ENCODE assay signal across 1 cellular context in the genomic region with DNA sequence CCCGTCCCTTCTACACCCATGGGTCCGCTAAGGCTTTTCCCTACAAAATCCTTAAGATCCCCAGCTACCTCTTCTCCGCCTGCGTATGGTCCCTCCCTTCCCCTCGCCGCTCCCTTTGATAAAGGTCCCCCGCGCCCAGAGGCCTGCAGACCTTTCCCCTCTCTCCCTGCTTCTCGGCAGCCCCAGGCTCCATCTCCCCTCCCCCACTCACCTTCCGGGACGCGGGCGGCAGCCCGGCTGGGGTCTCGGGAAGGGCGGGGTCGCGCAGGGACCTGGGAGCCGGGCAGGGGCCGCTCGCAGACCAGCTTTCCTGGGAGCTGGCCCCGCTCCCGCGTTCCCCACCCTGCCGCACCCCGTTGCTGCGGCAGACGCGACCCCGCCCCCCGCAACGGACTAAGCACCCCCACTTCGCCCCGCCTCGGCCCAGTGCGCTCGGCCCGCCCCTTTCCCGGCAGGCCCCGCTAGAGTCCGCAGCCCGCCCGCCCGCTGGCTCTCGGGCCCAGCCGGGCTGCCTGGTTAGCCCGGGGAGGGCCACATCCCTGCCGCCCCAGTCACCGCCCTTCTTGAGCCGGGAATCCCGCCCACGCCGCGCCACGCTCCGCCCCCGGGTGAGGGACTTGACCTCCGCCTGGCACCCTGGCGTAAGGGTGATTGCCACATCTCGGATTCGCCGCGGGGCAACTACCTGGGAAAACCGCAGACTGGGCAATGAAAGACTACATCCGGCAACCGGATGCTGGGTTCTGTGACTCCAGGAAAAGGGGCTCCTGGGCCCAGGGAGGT.
TF ChIP-seq lines count a peak whose summit lies in the region.

TSS of gene FLOT1 (minus strand) at position 372 of the 783 bp plus-strand sequence. CDS start 498 bp downstream, outside the sequence.

TF ChIP-seq in HepG2, 621 proteins besides CTCF, POLR2A, EP300 and RAD21 (continued from another document and continues in another):
- TF ChIP-seq, protein P1, sequence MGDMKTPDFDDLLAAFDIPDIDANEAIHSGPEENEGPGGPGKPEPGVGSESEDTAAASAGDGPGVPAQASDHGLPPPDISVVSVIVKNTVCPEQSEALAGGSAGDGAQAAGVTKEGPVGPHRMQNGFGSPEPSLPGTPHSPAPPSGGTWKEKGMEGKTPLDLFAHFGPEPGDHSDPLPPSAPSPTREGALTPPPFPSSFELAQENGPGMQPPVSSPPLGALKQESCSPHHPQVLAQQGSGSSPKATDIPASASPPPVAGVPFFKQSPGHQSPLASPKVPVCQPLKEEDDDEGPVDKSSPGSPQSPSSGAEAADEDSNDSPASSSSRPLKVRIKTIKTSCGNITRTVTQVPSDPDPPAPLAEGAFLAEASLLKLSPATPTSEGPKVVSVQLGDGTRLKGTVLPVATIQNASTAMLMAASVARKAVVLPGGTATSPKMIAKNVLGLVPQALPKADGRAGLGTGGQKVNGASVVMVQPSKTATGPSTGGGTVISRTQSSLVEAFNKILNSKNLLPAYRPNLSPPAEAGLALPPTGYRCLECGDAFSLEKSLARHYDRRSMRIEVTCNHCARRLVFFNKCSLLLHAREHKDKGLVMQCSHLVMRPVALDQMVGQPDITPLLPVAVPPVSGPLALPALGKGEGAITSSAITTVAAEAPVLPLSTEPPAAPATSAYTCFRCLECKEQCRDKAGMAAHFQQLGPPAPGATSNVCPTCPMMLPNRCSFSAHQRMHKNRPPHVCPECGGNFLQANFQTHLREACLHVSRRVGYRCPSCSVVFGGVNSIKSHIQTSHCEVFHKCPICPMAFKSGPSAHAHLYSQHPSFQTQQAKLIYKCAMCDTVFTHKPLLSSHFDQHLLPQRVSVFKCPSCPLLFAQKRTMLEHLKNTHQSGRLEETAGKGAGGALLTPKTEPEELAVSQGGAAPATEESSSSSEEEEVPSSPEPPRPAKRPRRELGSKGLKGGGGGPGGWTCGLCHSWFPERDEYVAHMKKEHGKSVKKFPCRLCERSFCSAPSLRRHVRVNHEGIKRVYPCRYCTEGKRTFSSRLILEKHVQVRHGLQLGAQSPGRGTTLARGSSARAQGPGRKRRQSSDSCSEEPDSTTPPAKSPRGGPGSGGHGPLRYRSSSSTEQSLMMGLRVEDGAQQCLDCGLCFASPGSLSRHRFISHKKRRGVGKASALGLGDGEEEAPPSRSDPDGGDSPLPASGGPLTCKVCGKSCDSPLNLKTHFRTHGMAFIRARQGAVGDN (CRISPR knock-in tag; IDR thresholded peaks at IDR 0.05) = peak; percentile 96
- TF ChIP-seq SMC3 (IDR thresholded peaks at IDR 0.05; ENCODE audit: low read length) (peak; percentile 2; the same call in 1 of the 2 replicates), ZNF879 (CRISPR knock-in tag; IDR thresholded peaks at IDR 0.05) (peak; percentile 83; the same call in 1 of the 2 replicates), KLF16 (CRISPR knock-in tag; IDR thresholded peaks at IDR 0.05) (peak; percentile 21 to 85; a peak in 2 of 4 replicates), ZNF839 (CRISPR knock-in tag; IDR thresholded peaks at IDR 0.05; ENCODE audit: borderline replicate concordance) (0 out of 2 replicates have a peak, but pooled peaks have one; percentile 21), REL (CRISPR knock-in tag; conservative IDR thresholded peaks at IDR 0.05) (peak; percentile 100), ZNF616 (CRISPR knock-in tag; IDR thresholded peaks at IDR 0.05; ENCODE audit: low read depth) (peak; percentile 82), ZNF292 (CRISPR knock-in tag; IDR thresholded peaks at IDR 0.05; ENCODE audit: borderline replicate concordance, low read depth) (peak; percentile 14), ZNF704 (CRISPR knock-in tag; IDR thresholded peaks at IDR 0.05; ENCODE audit: borderline replicate concordance) (0 out of 2 replicates have a peak, but pooled peaks have one; percentile 59), MAFG (CRISPR knock-in tag; IDR thresholded peaks at IDR 0.05) (no peak), GABPB1 (CRISPR knock-in tag; IDR thresholded peaks at IDR 0.05) (peak; percentile 88), ZNF598 (CRISPR knock-in tag; IDR thresholded peaks at IDR 0.05; ENCODE audit: borderline replicate concordance) (no peak; the same call in 1 of the 2 replicates), ZNF724P (CRISPR knock-in tag; IDR thresholded peaks at IDR 0.05; ENCODE audit: borderline replicate concordance) (no peak), DDIT3 (CRISPR knock-in tag; IDR thresholded peaks at IDR 0.05) (peak; percentile 87; the same call in 1 of the 2 replicates), ZNF503 (CRISPR knock-in tag; IDR thresholded peaks at IDR 0.05) (peak; percentile 50; the same call in 1 of the 2 replicates), STAT5B (CRISPR knock-in tag; IDR thresholded peaks at IDR 0.05) (no peak), ZNF782 (CRISPR knock-in tag; IDR thresholded peaks at IDR 0.05; ENCODE audit: borderline replicate concordance) (peak; percentile 81), RFX1 (IDR thresholded peaks at IDR 0.05) (no peak), HMG20A (CRISPR knock-in tag; IDR thresholded peaks at IDR 0.05; ENCODE audit: borderline replicate concordance) (peak; percentile 70), ZNF10 (CRISPR knock-in tag; IDR thresholded peaks at IDR 0.05; ENCODE audit: borderline replicate concordance, low read depth) (no peak), ZIK1 (CRISPR knock-in tag; IDR thresholded peaks at IDR 0.05; ENCODE audit: borderline replicate concordance, low read depth) (peak; percentile 98; the same call in 1 of the 2 replicates), ZFP36L1 (CRISPR knock-in tag; IDR thresholded peaks at IDR 0.05) (no peak; the same call in 1 of the 2 replicates), ZNF768 (CRISPR knock-in tag; IDR thresholded peaks at IDR 0.05) (peak; percentile 51), ZNF577 (CRISPR knock-in tag; IDR thresholded peaks at IDR 0.05; ENCODE audit: borderline replicate concordance, low read depth) (no peak; the same call in 1 of the 2 replicates), THAP9 (CRISPR knock-in tag; IDR thresholded peaks at IDR 0.05; ENCODE audit: borderline replicate concordance) (peak; percentile 80), FOSL1 (CRISPR knock-in tag; IDR thresholded peaks at IDR 0.05; ENCODE audit: borderline replicate concordance) (no peak; the same call in 1 of the 2 replicates), MAX (IDR thresholded peaks at IDR 0.05) (peak; percentile 85), FOXC1 (CRISPR knock-in tag; IDR thresholded peaks at IDR 0.05; ENCODE audit: borderline replicate concordance) (peak; percentile 92), NR2F1 (CRISPR knock-in tag; IDR thresholded peaks at IDR 0.05) (peak; percentile 81 to 85)
- TF ChIP-seq, protein P2, sequence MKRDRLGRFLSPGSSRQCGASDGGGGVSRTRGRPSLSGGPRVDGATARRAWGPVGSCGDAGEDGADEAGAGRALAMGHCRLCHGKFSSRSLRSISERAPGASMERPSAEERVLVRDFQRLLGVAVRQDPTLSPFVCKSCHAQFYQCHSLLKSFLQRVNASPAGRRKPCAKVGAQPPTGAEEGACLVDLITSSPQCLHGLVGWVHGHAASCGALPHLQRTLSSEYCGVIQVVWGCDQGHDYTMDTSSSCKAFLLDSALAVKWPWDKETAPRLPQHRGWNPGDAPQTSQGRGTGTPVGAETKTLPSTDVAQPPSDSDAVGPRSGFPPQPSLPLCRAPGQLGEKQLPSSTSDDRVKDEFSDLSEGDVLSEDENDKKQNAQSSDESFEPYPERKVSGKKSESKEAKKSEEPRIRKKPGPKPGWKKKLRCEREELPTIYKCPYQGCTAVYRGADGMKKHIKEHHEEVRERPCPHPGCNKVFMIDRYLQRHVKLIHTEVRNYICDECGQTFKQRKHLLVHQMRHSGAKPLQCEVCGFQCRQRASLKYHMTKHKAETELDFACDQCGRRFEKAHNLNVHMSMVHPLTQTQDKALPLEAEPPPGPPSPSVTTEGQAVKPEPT (CRISPR knock-in tag; IDR thresholded peaks at IDR 0.05; ENCODE audit: low read depth) = peak; percentile 86
- TF ChIP-seq, protein P3, sequence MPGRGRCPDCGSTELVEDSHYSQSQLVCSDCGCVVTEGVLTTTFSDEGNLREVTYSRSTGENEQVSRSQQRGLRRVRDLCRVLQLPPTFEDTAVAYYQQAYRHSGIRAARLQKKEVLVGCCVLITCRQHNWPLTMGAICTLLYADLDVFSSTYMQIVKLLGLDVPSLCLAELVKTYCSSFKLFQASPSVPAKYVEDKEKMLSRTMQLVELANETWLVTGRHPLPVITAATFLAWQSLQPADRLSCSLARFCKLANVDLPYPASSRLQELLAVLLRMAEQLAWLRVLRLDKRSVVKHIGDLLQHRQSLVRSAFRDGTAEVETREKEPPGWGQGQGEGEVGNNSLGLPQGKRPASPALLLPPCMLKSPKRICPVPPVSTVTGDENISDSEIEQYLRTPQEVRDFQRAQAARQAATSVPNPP (CRISPR knock-in tag; IDR thresholded peaks at IDR 0.05) = peak; percentile 64
- TF ChIP-seq, protein P4, sequence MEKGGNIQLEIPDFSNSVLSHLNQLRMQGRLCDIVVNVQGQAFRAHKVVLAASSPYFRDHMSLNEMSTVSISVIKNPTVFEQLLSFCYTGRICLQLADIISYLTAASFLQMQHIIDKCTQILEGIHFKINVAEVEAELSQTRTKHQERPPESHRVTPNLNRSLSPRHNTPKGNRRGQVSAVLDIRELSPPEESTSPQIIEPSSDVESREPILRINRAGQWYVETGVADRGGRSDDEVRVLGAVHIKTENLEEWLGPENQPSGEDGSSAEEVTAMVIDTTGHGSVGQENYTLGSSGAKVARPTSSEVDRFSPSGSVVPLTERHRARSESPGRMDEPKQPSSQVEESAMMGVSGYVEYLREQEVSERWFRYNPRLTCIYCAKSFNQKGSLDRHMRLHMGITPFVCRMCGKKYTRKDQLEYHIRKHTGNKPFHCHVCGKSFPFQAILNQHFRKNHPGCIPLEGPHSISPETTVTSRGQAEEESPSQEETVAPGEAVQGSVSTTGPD (CRISPR knock-in tag; IDR thresholded peaks at IDR 0.05) = peak; percentile 89
- TF ChIP-seq, protein P5, sequence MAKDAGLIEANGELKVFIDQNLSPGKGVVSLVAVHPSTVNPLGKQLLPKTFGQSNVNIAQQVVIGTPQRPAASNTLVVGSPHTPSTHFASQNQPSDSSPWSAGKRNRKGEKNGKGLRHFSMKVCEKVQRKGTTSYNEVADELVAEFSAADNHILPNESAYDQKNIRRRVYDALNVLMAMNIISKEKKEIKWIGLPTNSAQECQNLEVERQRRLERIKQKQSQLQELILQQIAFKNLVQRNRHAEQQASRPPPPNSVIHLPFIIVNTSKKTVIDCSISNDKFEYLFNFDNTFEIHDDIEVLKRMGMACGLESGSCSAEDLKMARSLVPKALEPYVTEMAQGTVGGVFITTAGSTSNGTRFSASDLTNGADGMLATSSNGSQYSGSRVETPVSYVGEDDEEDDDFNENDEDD (CRISPR knock-in tag; IDR thresholded peaks at IDR 0.05; ENCODE audit: borderline replicate concordance) = no peak; the same call in none of the 2 replicates
- TF ChIP-seq, protein P6, sequence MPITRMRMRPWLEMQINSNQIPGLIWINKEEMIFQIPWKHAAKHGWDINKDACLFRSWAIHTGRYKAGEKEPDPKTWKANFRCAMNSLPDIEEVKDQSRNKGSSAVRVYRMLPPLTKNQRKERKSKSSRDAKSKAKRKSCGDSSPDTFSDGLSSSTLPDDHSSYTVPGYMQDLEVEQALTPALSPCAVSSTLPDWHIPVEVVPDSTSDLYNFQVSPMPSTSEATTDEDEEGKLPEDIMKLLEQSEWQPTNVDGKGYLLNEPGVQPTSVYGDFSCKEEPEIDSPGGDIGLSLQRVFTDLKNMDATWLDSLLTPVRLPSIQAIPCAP (CRISPR knock-in tag; IDR thresholded peaks at IDR 0.05; ENCODE audit: low read depth) = no peak
